1 cellular context compared by ENCODE assay signal in genomic region chr12:103498990-103499389, GRCh38.
TF ChIP-seq lines count a peak whose summit lies in the region.

No MANE protein-coding gene starts in this region.

TF ChIP-seq in GM12891, 5 proteins besides CTCF, POLR2A, EP300 and RAD21:
- no peak for TF ChIP-seq TAF1 (IDR thresholded peaks at IDR 0.05; ENCODE audit: low read depth, low read length)
- TF ChIP-seq POLR2AphosphoS5 (IDR thresholded peaks at IDR 0.05; ENCODE audit: low read depth, low read length), result no peak
- TF ChIP-seq SPI1 (IDR thresholded peaks at IDR 0.05; ENCODE audit: low read depth, low read length), result no peak
- no peak for TF ChIP-seq PAX5 (IDR thresholded peaks at IDR 0.05; ENCODE audit: insufficient read depth, low read length, severe bottlenecking)
- no peak for TF ChIP-seq POU2F2 (IDR thresholded peaks at IDR 0.05; ENCODE audit: low read depth, low read length)
